In genomic region chr12:104958009-104958945, GRCh38 we compare ENCODE assay signal across 1 cellular context.
TF ChIP-seq lines count a peak whose summit lies in the region.

Gene SLC41A2 (minus strand): TSS chr12:104958290. CDS start chr12:104928527, 29,763 bp downstream.

TF ChIP-seq in K562, 482 proteins besides CTCF, POLR2A, EP300 and RAD21 (continued from another document):
- TF ChIP-seq XRCC3 (IDR thresholded peaks at IDR 0.05) (no peak), BCOR (IDR thresholded peaks at IDR 0.05) (no peak), ZNF583 (CRISPR knock-in tag; IDR thresholded peaks at IDR 0.05) (no peak), CREBBP (IDR thresholded peaks at IDR 0.05; ENCODE audit: low read depth, low read length) (no peak), NR4A1 (CRISPR knock-in tag; IDR thresholded peaks at IDR 0.05) (no peak), NR4A1 (tag; IDR thresholded peaks at IDR 0.05) (no peak), ZNF717 (CRISPR knock-in tag; IDR thresholded peaks at IDR 0.05) (no peak), TOE1 (IDR thresholded peaks at IDR 0.05; ENCODE audit: borderline replicate concordance) (peak; percentile 52; the same call in 1 of the 2 replicates), TOE1 (CRISPR knock-in tag; IDR thresholded peaks at IDR 0.05; ENCODE audit: borderline replicate concordance, low read depth) (no peak), KAT2B (IDR thresholded peaks at IDR 0.05; ENCODE audit: low read depth, low read length) (no peak), ARID1B (IDR thresholded peaks at IDR 0.05) (peak; percentile 57), CBX1 (IDR thresholded peaks at IDR 0.05; ENCODE audit: low read depth) (no peak), TBL1XR1 (IDR thresholded peaks at IDR 0.05; ENCODE audit: low read length in 2 of 2) (no peak), ETV5 (CRISPR knock-in tag; IDR thresholded peaks at IDR 0.05; ENCODE audit: low read depth) (no peak), ZNF830 (CRISPR knock-in tag; IDR thresholded peaks at IDR 0.05) (no peak), GTF2F1 (IDR thresholded peaks at IDR 0.05; ENCODE audit: low read depth, low read length) (no peak)
